In genomic region chr19:43984687-43985000, GRCh38 we compare ENCODE assay signal across 6 cellular contexts. TPM values are rescaled to one million over a fixed set of nuclear protein-coding genes. Genes with fewer than 3 reads are reported as not detected.
DNase-seq lines count a peak whose midpoint lies in the region; ATAC-seq and TF ChIP-seq lines count a peak whose summit lies in the region.

No MANE protein-coding gene starts in this region.

- H3K36me3 Mint-ChIP-seq in activated naive CD4-positive, alpha-beta T cell treated with anti-CD3 and anti-CD28 coated beads, Interleukin-2, amount 10 ng/mL, durations not matched to agents 7 days and 5 days: peaks cover 19% of the 10 kb centered on the region

- peaks cover 3% of the 10 kb centered on the region for H3K9me3 ChIP-seq in ectodermal cell (ENCODE audit: control insufficient read depth, low read length)
- H3K9me3 ChIP-seq in psoas muscle: peaks cover 77% of the 10 kb centered on the region

- peaks cover 5% of the 10 kb centered on the region for H3K36me3 ChIP-seq in ectodermal cell (ENCODE audit: control insufficient read depth, insufficient read depth, low read length)
- peaks cover 11 to 16% of the 10 kb centered on the region in 2 donors for H3K36me3 ChIP-seq in psoas muscle (ENCODE audit: insufficient read depth in 1 of 2, low read depth in 1 of 2)

- no peak for DNase-seq in activated naive CD4-positive, alpha-beta T cell treated with anti-CD3 and anti-CD28 coated beads, Interleukin-2, amount 10 ng/mL, durations not matched to agents 7 days and 5 days
- no peak for DNase-seq in activated naive CD4-positive, alpha-beta T cell treated with anti-CD3 and anti-CD28 coated beads, Interleukin-2, amount 50 U/mL, for 16 hours
- DNase-seq in psoas muscle: peak in 1 of 2 donors; percentile 14

- H3K4me3 Mint-ChIP-seq in activated naive CD4-positive, alpha-beta T cell treated with anti-CD3 and anti-CD28 coated beads, Interleukin-2, amount 10 ng/mL, durations not matched to agents 7 days and 5 days: peak overlapping the region; percentile 95

- ATAC-seq in psoas muscle: peak in 3 of 4 donors; percentile 24 to 39 (median 38)
- ATAC-seq in GM18505 (IDR thresholded peaks at IDR 0.05; ENCODE audit: unreplicated experiment): no peak
- no peak for ATAC-seq in activated CD4-positive, CD25-positive, alpha-beta regulatory T cell treated with anti-CD3 and anti-CD28 coated beads, Interleukin-2, amount 50 U/mL, for 24 hours

- TF ChIP-seq POLR2A in GM18505 (IDR thresholded peaks at IDR 0.05; ENCODE audit: borderline replicate concordance, extremely low read depth, insufficient read depth, insufficient read length): no peak

- intact Hi-C loops in psoas muscle (cut with DNase I): loop anchor here (2.0 to 10.0 kb wide), 2 partner anchors 14 to 110 kb away; partner anchors contain the start of gene ZNF224 (in 1 of the 2)

- H3K27me3 ChIP-seq in ectodermal cell (ENCODE audit: control insufficient read depth, insufficient read depth, low read length, poor library complexity, severe bottlenecking) (no peaks in the 10 kb centered on the region), psoas muscle (ENCODE audit: insufficient read depth in 3 of 3, low read length in 2 of 3) (no peaks in the 10 kb centered on the region)

- no peaks in the 10 kb centered on the region for H3K27me3 Mint-ChIP-seq in activated naive CD4-positive, alpha-beta T cell treated with anti-CD3 and anti-CD28 coated beads, Interleukin-2, amount 10 ng/mL, durations not matched to agents 7 days and 5 days

- H3K27ac ChIP-seq in ectodermal cell (ENCODE audit: insufficient read depth, low read depth, low read length, poor library complexity, severe bottlenecking): no peak overlapping the region
- H3K27ac ChIP-seq in psoas muscle: peak overlapping the region; percentile 62

- peak overlapping the region; percentile 87 for H3K27ac Mint-ChIP-seq in activated naive CD4-positive, alpha-beta T cell treated with anti-CD3 and anti-CD28 coated beads, Interleukin-2, amount 10 ng/mL, durations not matched to agents 7 days and 5 days

- CTCF ChIA-PET in activated naive CD4-positive, alpha-beta T cell treated with anti-CD3 and anti-CD28 coated beads, Interleukin-2, amount 10 ng/mL, durations not matched to agents 7 days and 5 days (lab: Charles Lee): interaction anchor here (1.3 kb wide), 1 partner anchor 110 kb away, joined by 4 read pairs; no protein-coding TSS in a partner anchor

- H3K4me1 Mint-ChIP-seq in activated naive CD4-positive, alpha-beta T cell treated with anti-CD3 and anti-CD28 coated beads, Interleukin-2, amount 10 ng/mL, durations not matched to agents 7 days and 5 days: peaks cover 17% of the 10 kb centered on the region

- TF ChIP-seq CTCF in psoas muscle (IDR thresholded peaks at IDR 0.05): no peak

- H3K4me1 ChIP-seq in ectodermal cell (ENCODE audit: control insufficient read depth, insufficient read depth, low read length): no peaks in the 10 kb centered on the region
- H3K4me1 ChIP-seq in psoas muscle: peaks cover 4% of the 10 kb centered on the region

- peak overlapping the region; percentile 78 for H3K4me3 ChIP-seq in ectodermal cell (ENCODE audit: insufficient read depth, low read depth, low read length)
- peak overlapping the region; percentile 81 for H3K4me3 ChIP-seq in psoas muscle

- WGBS in ectodermal cell, 2 experiments: 11 to 13% methylated on average over 14 of the region's 14 CpGs
- WGBS in psoas muscle, 3 donors: 1 to 4% (median 2%) methylated on average over 14 of the region's 14 CpGs

- peaks cover 9% of the 10 kb centered on the region for H3K9me3 Mint-ChIP-seq in activated naive CD4-positive, alpha-beta T cell treated with anti-CD3 and anti-CD28 coated beads, Interleukin-2, amount 10 ng/mL, durations not matched to agents 7 days and 5 days

RNA-seq across cellular contexts. Expression of gene ZNF155, which starts 0.7 kb away (rescaled TPM):
- 10.2 TPM for polyA plus RNA-seq in ectodermal cell (2013, experiment 1 of 4)
- polyA plus RNA-seq in ectodermal cell (2013, experiment 2 of 4): 11.2 TPM
- polyA plus RNA-seq in ectodermal cell (2013, experiment 3 of 4): 9.1 TPM
- polyA plus RNA-seq in ectodermal cell (2013, experiment 4 of 4): 9.0 TPM
- total RNA-seq in psoas muscle: 1 to 10 TPM; 1.5 to 4.0 (median 2.5) TPM
- 1 to 10 TPM; 1.5 to 2.3 (median 1.6) TPM for polyA plus RNA-seq in psoas muscle

RNA-seq across cellular contexts. Expression of gene ZNF230, which starts 18.1 kb away (rescaled TPM):
- 2.8 TPM for polyA plus RNA-seq in ectodermal cell (2013, experiment 1 of 4)
- 3.4 TPM for polyA plus RNA-seq in ectodermal cell (2013, experiment 2 of 4)
- polyA plus RNA-seq in ectodermal cell (2013, experiment 3 of 4): 4.7 TPM
- polyA plus RNA-seq in ectodermal cell (2013, experiment 4 of 4): 3.1 TPM
- total RNA-seq in psoas muscle: 1 to 10 TPM in 3 of 4 donors, under 1 TPM in 1; 0.25 to 1.8 (median 1.2) TPM
- polyA plus RNA-seq in psoas muscle: 1 to 10 TPM in 1 of 3 donors, under 1 TPM in 2; 0.39 to 1.6 (median 0.55) TPM

RNA-seq across cellular contexts. Expression of gene ZNF221, which starts 33.6 kb away (rescaled TPM):
- 4.5 TPM for polyA plus RNA-seq in ectodermal cell (2013, experiment 1 of 4)
- 6.1 TPM for polyA plus RNA-seq in ectodermal cell (2013, experiment 2 of 4)
- polyA plus RNA-seq in ectodermal cell (2013, experiment 3 of 4): 4.2 TPM
- polyA plus RNA-seq in ectodermal cell (2013, experiment 4 of 4): 6.3 TPM
- 1 to 10 TPM in 2 of 4 donors, under 1 TPM in 2; 0.54 to 2.5 (median 1.2) TPM for total RNA-seq in psoas muscle
- under 1 TPM; 0.23 to 0.93 (median 0.75) TPM for polyA plus RNA-seq in psoas muscle

RNA-seq across cellular contexts. Expression of gene ZNF222, which starts 40.5 kb away (rescaled TPM):
- polyA plus RNA-seq in ectodermal cell (2013, experiment 1 of 4): 7.0 TPM
- 6.5 TPM for polyA plus RNA-seq in ectodermal cell (2013, experiment 2 of 4)
- polyA plus RNA-seq in ectodermal cell (2013, experiment 3 of 4): 9.1 TPM
- 6.8 TPM for polyA plus RNA-seq in ectodermal cell (2013, experiment 4 of 4)
- total RNA-seq in psoas muscle: 1 to 10 TPM in 3 of 4 donors, under 1 TPM in 1; 0.47 to 1.9 (median 1.6) TPM
- polyA plus RNA-seq in psoas muscle: 1 to 10 TPM; 2.1 to 4.0 (median 2.4) TPM

RNA-seq across cellular contexts. Expression of gene ZNF45, which starts 49.6 kb away (rescaled TPM):
- polyA plus RNA-seq in ectodermal cell (2013, experiment 1 of 4): 20.4 TPM
- 22.1 TPM for polyA plus RNA-seq in ectodermal cell (2013, experiment 2 of 4)
- 14.1 TPM for polyA plus RNA-seq in ectodermal cell (2013, experiment 3 of 4)
- polyA plus RNA-seq in ectodermal cell (2013, experiment 4 of 4): 13.1 TPM
- 1 to 10 TPM; 3.5 to 9.5 (median 4.9) TPM for total RNA-seq in psoas muscle
- polyA plus RNA-seq in psoas muscle: 1 to 10 TPM; 2.0 to 7.2 (median 2.3) TPM

Comparison
In these comparisons a context has a peak if more than half of its experiments do, and no peak if none do; other contexts are left out.
1. ATAC-seq: peak in psoas muscle (3 of 4); none in GM18505 (single experiment) and activated CD4-positive, CD25-positive, alpha-beta regulatory T cell treated with anti-CD3 and anti-CD28 coated beads, Interleukin-2, amount 50 U/mL, for 24 hours (0 of 2).